Comparison of ENCODE assay signal across 1 cellular context in the genomic region with DNA sequence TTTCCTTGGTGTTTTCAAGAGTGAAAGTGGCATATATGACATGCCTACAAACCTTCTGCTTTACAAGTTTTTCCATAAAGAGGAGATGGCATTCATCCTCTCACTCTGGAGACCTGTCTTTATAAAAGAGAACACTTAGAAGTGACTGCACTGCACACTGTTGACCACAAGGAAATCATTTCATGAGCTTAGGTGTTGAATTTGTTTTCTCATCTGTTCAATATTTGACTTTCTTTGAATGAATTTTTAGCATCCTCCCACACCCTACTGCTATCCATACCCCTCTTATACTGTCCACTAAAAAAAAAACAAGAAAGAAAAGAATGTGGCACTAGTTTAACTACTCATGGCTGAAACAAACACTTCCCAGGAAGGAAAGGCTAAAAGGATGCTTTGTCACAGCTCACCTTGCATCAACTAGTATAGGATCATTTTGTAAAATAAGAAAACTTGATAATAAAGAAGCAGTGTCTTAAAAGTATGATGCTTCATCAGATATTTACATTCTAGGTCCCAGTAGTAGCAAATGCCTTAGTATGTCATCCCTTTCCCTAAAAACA.
TF ChIP-seq lines count a peak whose summit lies in the region.

No MANE protein-coding gene starts in this region.

TF ChIP-seq in WTC11, 78 proteins besides CTCF, POLR2A, EP300 and RAD21 (continued from another document):
- TF ChIP-seq, protein P1, sequence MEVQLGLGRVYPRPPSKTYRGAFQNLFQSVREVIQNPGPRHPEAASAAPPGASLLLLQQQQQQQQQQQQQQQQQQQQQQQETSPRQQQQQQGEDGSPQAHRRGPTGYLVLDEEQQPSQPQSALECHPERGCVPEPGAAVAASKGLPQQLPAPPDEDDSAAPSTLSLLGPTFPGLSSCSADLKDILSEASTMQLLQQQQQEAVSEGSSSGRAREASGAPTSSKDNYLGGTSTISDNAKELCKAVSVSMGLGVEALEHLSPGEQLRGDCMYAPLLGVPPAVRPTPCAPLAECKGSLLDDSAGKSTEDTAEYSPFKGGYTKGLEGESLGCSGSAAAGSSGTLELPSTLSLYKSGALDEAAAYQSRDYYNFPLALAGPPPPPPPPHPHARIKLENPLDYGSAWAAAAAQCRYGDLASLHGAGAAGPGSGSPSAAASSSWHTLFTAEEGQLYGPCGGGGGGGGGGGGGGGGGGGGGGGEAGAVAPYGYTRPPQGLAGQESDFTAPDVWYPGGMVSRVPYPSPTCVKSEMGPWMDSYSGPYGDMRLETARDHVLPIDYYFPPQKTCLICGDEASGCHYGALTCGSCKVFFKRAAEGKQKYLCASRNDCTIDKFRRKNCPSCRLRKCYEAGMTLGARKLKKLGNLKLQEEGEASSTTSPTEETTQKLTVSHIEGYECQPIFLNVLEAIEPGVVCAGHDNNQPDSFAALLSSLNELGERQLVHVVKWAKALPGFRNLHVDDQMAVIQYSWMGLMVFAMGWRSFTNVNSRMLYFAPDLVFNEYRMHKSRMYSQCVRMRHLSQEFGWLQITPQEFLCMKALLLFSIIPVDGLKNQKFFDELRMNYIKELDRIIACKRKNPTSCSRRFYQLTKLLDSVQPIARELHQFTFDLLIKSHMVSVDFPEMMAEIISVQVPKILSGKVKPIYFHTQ (CRISPR knock-in tag; IDR thresholded peaks at IDR 0.05) = no peak
